11 cellular contexts compared by ENCODE assay signal in genomic region chr5:176540956-176541337, GRCh38. TPM values are rescaled to one million over a fixed set of nuclear protein-coding genes. Genes with fewer than 3 reads are reported as not detected.
DNase-seq lines count a peak whose midpoint lies in the region; ATAC-seq, FAIRE-seq and TF ChIP-seq lines count a peak whose summit lies in the region.
"Had no signal": no experiment of that assay in that cellular context is flagged by ENCODE, and none has a peak within 500 bp of the region (broad histone marks: within the 10 kb centered on the region; RNA-seq: fewer than 3 reads in every experiment).

No MANE protein-coding gene starts in this region.

- WGBS in HepG2 (ENCODE audit: low lambda C conversion rate), result 90% methylated on average over 8 of the region's 8 CpGs
- 86 to 88% methylated on average over 8 of the region's 8 CpGs for WGBS in tibial nerve, 2 donors

- intact Hi-C loops in HepG2 (cut with micrococcal nuclease; ENCODE audit: unreplicated experiment), result no loop called here

- BruUV-seq in HepG2 (replicated peaks; lab: Mats Ljungman, UMichigan), result no TSS peak

- TF ChIP-seq CTCF in HepG2 (CRISPR knock-in tag; IDR thresholded peaks at IDR 0.05) (no peak), tibial nerve (IDR thresholded peaks at IDR 0.05) (no peak)

- no peak overlapping the region for H3K27ac ChIP-seq in HepG2 (ENCODE audit: extremely low read length, insufficient read depth, low read length)
- peak overlapping the region in 3 of 4 donors; percentile 80 to 87 (median 86) for H3K27ac ChIP-seq in tibial nerve

- H3K36me3 ChIP-seq in HepG2 (replicated peaks in 1 of 2; ENCODE audit: control insufficient read depth in 1 of 2, insufficient read depth in 2 of 2, low read length in 2 of 2) (no peaks in the 10 kb centered on the region), tibial nerve (no peaks in the 10 kb centered on the region)

- peaks cover 14% of the 10 kb centered on the region for H3K36me3 Mint-ChIP-seq in activated T-helper 17 cell treated with anti-CD3 and anti-CD28 coated beads, Interleukin-2, amount 50 U/mL, for 72 hours (ENCODE audit: low read depth)

- peaks cover 6% of the 10 kb centered on the region for H3K79me2 ChIP-seq in HepG2 (ENCODE audit: insufficient read depth, low read length)

- H3K27me3 ChIP-seq in HepG2 (ENCODE audit: control insufficient read depth in 1 of 2, insufficient read depth in 2 of 2, low read length in 2 of 2) (no peaks in the 10 kb centered on the region; a peak in 1 of 5 replicates), tibial nerve (no peaks in the 10 kb centered on the region)

- POLR2A ChIA-PET in HepG2 (lab: Yijun Ruan, JAX), result interaction anchor here (7.9 kb wide), 1 partner anchor 6 kb away, joined by 212 read pairs; the partner anchor contains the start of gene CDHR2

- H3K4me3 ChIP-seq in HepG2 (replicated peaks in 1 of 3; ENCODE audit: insufficient read depth in 1 of 3, low read depth in 2 of 3, low read length in 3 of 3) (no peak overlapping the region), tibial nerve (no peak overlapping the region)

- CTCF ChIA-PET in HepG2 (lab: Yijun Ruan, JAX; ENCODE audit: low intra/inter-chr PET ratio, low total read pairs), result no interaction called here

- no peak for ATAC-seq in activated T-helper 17 cell treated with anti-CD3 and anti-CD28 coated beads, Interleukin-2, amount 50 U/mL, for 72 hours (replicated peaks)
- ATAC-seq in HepG2, result no peak
- no peak for ATAC-seq in GM21786 (IDR thresholded peaks at IDR 0.05; ENCODE audit: unreplicated experiment)

- H3K9me3 Mint-ChIP-seq in activated T-helper 17 cell treated with anti-CD3 and anti-CD28 coated beads, Interleukin-2, amount 50 U/mL, for 72 hours, result no peaks in the 10 kb centered on the region

- peak overlapping the region; percentile 88 for H3K27ac Mint-ChIP-seq in activated T-helper 17 cell treated with anti-CD3 and anti-CD28 coated beads, Interleukin-2, amount 50 U/mL, for 72 hours

- peak overlapping the region; percentile 89 for H3K4me3 Mint-ChIP-seq in activated T-helper 17 cell treated with anti-CD3 and anti-CD28 coated beads, Interleukin-2, amount 50 U/mL, for 72 hours

- no peaks in the 10 kb centered on the region for H3K9me3 ChIP-seq in HepG2 (ENCODE audit: low read length)
- no peaks in the 10 kb centered on the region for H3K9me3 ChIP-seq in tibial nerve

- DNase-seq in activated gamma-delta T cell treated with Interleukin-2 at 50 U/mL for 16 hours, result peak; percentile 57
- DNase-seq in activated gamma-delta T cell (lab: John Stamatoyannopoulos, UW), result no peak
- no peak for DNase-seq in HepG2 (ENCODE audit: low spot score)
- DNase-seq in tibial nerve (ENCODE audit: low spot score in 2 of 2), result no peak
- no peak for DNase-seq in hippocampal formation (lab: John Stamatoyannopoulos, UW)
- DNase-seq in nucleus accumbens (lab: John Stamatoyannopoulos, UW), result no peak
- DNase-seq: NCI-H1105 had no signal

- no peaks in the 10 kb centered on the region for H3K27me3 Mint-ChIP-seq in activated T-helper 17 cell treated with anti-CD3 and anti-CD28 coated beads, Interleukin-2, amount 50 U/mL, for 72 hours

- no peak overlapping the region for H2AFZ ChIP-seq in HepG2 (ENCODE audit: low read length)

- peak overlapping the region; percentile 21; the same call in 1 of the 2 replicates for H3K9ac ChIP-seq in HepG2 (ENCODE audit: insufficient read depth, low read depth, low read length)

- H3K4me1 ChIP-seq in HepG2 (ENCODE audit: insufficient read depth, low read length), result peaks cover 65% of the 10 kb centered on the region
- H3K4me1 ChIP-seq in tibial nerve, result peaks cover 0 to 41% (median 23%) of the 10 kb centered on the region in 4 donors

- TF ChIP-seq RAD21 in HepG2 (CRISPR knock-in tag; IDR thresholded peaks at IDR 0.05), result no peak

- FAIRE-seq in HepG2 (lab: Jason Lieb, UNC), result no peak
- FAIRE-seq: colon had no signal

- peaks cover 13% of the 10 kb centered on the region for H3K4me1 Mint-ChIP-seq in activated T-helper 17 cell treated with anti-CD3 and anti-CD28 coated beads, Interleukin-2, amount 50 U/mL, for 72 hours

- peak overlapping the region; percentile 93 for H3K4me2 ChIP-seq in HepG2 (ENCODE audit: low read depth, low read length)

- no peaks in the 10 kb centered on the region for H4K20me1 ChIP-seq in HepG2 (ENCODE audit: insufficient read depth, low read length)

- in situ Hi-C loops in HepG2 (cut with HindIII; ENCODE audit: extremely low pct_ligation_motif_present, low pct_unique_long_range_greater_than_20kb), result loop anchor here (25.0 kb wide), 1 partner anchor 821 kb away; the partner anchor contains the start of genes LMAN2 and RGS14

- no peak for TF ChIP-seq POLR2A in HepG2 (IDR thresholded peaks at IDR 0.05; ENCODE audit: insufficient read depth in 1 of 2, low read depth in 2 of 2, low read length in 2 of 2)
- TF ChIP-seq POLR2A in tibial nerve (IDR thresholded peaks at IDR 0.05), result no peak

- TF ChIP-seq EP300 in HepG2 (IDR thresholded peaks at IDR 0.05; ENCODE audit: low read depth in 2 of 2, low read length in 2 of 2) (no peak), HepG2 (CRISPR knock-in tag; IDR thresholded peaks at IDR 0.05; ENCODE audit: borderline replicate concordance) (no peak), tibial nerve (IDR thresholded peaks at IDR 0.05) (no peak)

TF ChIP-seq in HepG2, 621 proteins besides CTCF, POLR2A, EP300 and RAD21:
- TF ChIP-seq NR2C2 (CRISPR knock-in tag; IDR thresholded peaks at IDR 0.05; ENCODE audit: borderline replicate concordance) (0 out of 2 replicates have a peak, but pooled peaks have one; percentile 25), ZKSCAN1 (IDR thresholded peaks at IDR 0.05; ENCODE audit: low read length) (peak; percentile 32; the same call in 1 of the 2 replicates), ZNF879 (CRISPR knock-in tag; IDR thresholded peaks at IDR 0.05) (no peak), ZNF629 (CRISPR knock-in tag; conservative IDR thresholded peaks at IDR 0.05) (peak; percentile 59; the same call in 1 of the 2 replicates)

RNA-seq across cellular contexts. Expression of gene RNF44, which starts 3.7 kb away (rescaled TPM):
- total RNA-seq in activated T-helper 17 cell treated with anti-CD3 and anti-CD28 coated beads, Interleukin-2, amount 50 U/mL, for 72 hours, result 10 to 100 TPM; 85.3 to 88.1 TPM
- total RNA-seq in HepG2 (2016; rRNA removed; fragmentation: Illumina TruSeq; extraction: Trizol), result 5.1 and 9.2 TPM in 2 replicates
- 7.2 and 9.4 TPM in 2 replicates for total RNA-seq in HepG2 (2016; cell fraction: cytosol; rRNA removed; fragmentation: Illumina TruSeq; extraction: Trizol; ENCODE audit: low read depth)
- 4.4 and 8.7 TPM in 2 replicates for total RNA-seq in HepG2 (2016; cell fraction: insoluble cytoplasmic fraction; rRNA removed; fragmentation: Illumina TruSeq; extraction: Trizol)
- 7.2 and 9.8 TPM in 2 replicates for total RNA-seq in HepG2 (2016; cell fraction: membrane; rRNA removed; fragmentation: Illumina TruSeq; extraction: Trizol)
- total RNA-seq in HepG2 (2016; cell fraction: nucleus; rRNA removed; fragmentation: Illumina TruSeq; extraction: Trizol), result 9.4 and 17.1 TPM in 2 replicates
- 16.8 and 19.1 TPM in 2 replicates for polyA plus RNA-seq in HepG2 (2011; rRNA removed)
- 6.8 and 9.5 TPM in 2 replicates for polyA plus RNA-seq in HepG2 (2011; cell fraction: cytosol; rRNA removed)
- 134 and 149 TPM in 2 replicates for polyA plus RNA-seq in HepG2 (2011; cell fraction: nucleus; rRNA removed)
- 37.8 and 52.8 TPM in 2 replicates for polyA plus RNA-seq in HepG2 (2012)
- polyA plus RNA-seq in HepG2 (2016; cell fraction: cytosol; fragmentation: Illumina TruSeq; extraction: Trizol; ENCODE audit: low read depth), result 2.3 and 2.5 TPM in 2 replicates
- polyA plus RNA-seq in HepG2 (2016; cell fraction: insoluble cytoplasmic fraction; fragmentation: Illumina TruSeq; extraction: Trizol; ENCODE audit: low read depth), result 15.8 and 20.6 TPM in 2 replicates
- 9.4 and 9.7 TPM in 2 replicates for polyA plus RNA-seq in HepG2 (2016; cell fraction: membrane; fragmentation: Illumina TruSeq; extraction: Trizol; ENCODE audit: low read depth)
- polyA plus RNA-seq in HepG2 (2016; cell fraction: nucleus; fragmentation: Illumina TruSeq; extraction: Trizol; ENCODE audit: insufficient read depth, low read depth), result 52.0 and 60.3 TPM in 2 replicates
- polyA minus RNA-seq in HepG2 (2011; rRNA and poly(A)+ RNA removed; ENCODE audit: low replicate concordance), result 18.3 and 21.3 TPM in 2 replicates
- polyA minus RNA-seq in HepG2 (2011; cell fraction: cytosol; rRNA and poly(A)+ RNA removed), result 16.1 and 19.0 TPM in 2 replicates
- polyA minus RNA-seq in HepG2 (2011; cell fraction: nucleus; rRNA and poly(A)+ RNA removed), result 28.3 and 33.1 TPM in 2 replicates
- total RNA-seq in tibial nerve, result 10 to 100 TPM; 11.1 to 28.5 (median 21.8) TPM

RNA-seq across cellular contexts. Expression of gene CDHR2, which starts 8.2 kb away (rescaled TPM):
- under 1 TPM; 0.50 to 0.69 TPM for total RNA-seq in activated T-helper 17 cell treated with anti-CD3 and anti-CD28 coated beads, Interleukin-2, amount 50 U/mL, for 72 hours
- total RNA-seq in HepG2 (2016; rRNA removed; fragmentation: Illumina TruSeq; extraction: Trizol) (7.8 and 17.9 TPM in 2 replicates), tibial nerve (not detected)
- total RNA-seq in HepG2 (2016; cell fraction: cytosol; rRNA removed; fragmentation: Illumina TruSeq; extraction: Trizol; ENCODE audit: low read depth), result 3.8 and 4.0 TPM in 2 replicates
- 5.3 and 18.3 TPM in 2 replicates for total RNA-seq in HepG2 (2016; cell fraction: insoluble cytoplasmic fraction; rRNA removed; fragmentation: Illumina TruSeq; extraction: Trizol)
- 7.4 and 8.2 TPM in 2 replicates for total RNA-seq in HepG2 (2016; cell fraction: membrane; rRNA removed; fragmentation: Illumina TruSeq; extraction: Trizol)
- total RNA-seq in HepG2 (2016; cell fraction: nucleus; rRNA removed; fragmentation: Illumina TruSeq; extraction: Trizol), result 19.1 and 22.7 TPM in 2 replicates
- 20.9 and 27.3 TPM in 2 replicates for polyA plus RNA-seq in HepG2 (2011; rRNA removed)
- polyA plus RNA-seq in HepG2 (2011; cell fraction: cytosol; rRNA removed), result 14.0 and 14.6 TPM in 2 replicates
- 70.0 and 99.3 TPM in 2 replicates for polyA plus RNA-seq in HepG2 (2011; cell fraction: nucleus; rRNA removed)
- 15.8 and 16.5 TPM in 2 replicates for polyA plus RNA-seq in HepG2 (2012)
- 2.7 and 3.5 TPM in 2 replicates for polyA plus RNA-seq in HepG2 (2016; cell fraction: cytosol; fragmentation: Illumina TruSeq; extraction: Trizol; ENCODE audit: low read depth)
- polyA plus RNA-seq in HepG2 (2016; cell fraction: insoluble cytoplasmic fraction; fragmentation: Illumina TruSeq; extraction: Trizol; ENCODE audit: low read depth), result 6.8 and 7.1 TPM in 2 replicates
- 4.6 and 6.1 TPM in 2 replicates for polyA plus RNA-seq in HepG2 (2016; cell fraction: membrane; fragmentation: Illumina TruSeq; extraction: Trizol; ENCODE audit: low read depth)
- 48.7 and 52.7 TPM in 2 replicates for polyA plus RNA-seq in HepG2 (2016; cell fraction: nucleus; fragmentation: Illumina TruSeq; extraction: Trizol; ENCODE audit: insufficient read depth, low read depth)
- polyA minus RNA-seq in HepG2 (2011; rRNA and poly(A)+ RNA removed; ENCODE audit: low replicate concordance), result 0.07 and 41.0 TPM in 2 replicates
- polyA minus RNA-seq in HepG2 (2011; cell fraction: cytosol; rRNA and poly(A)+ RNA removed), result 12.1 and 12.2 TPM in 2 replicates
- polyA minus RNA-seq in HepG2 (2011; cell fraction: nucleus; rRNA and poly(A)+ RNA removed), result 15.5 and 15.7 TPM in 2 replicates
- total RNA-seq: renal cortical epithelial cell had no signal
